ENCODE assay signal across 8 cellular contexts in the genomic region with DNA sequence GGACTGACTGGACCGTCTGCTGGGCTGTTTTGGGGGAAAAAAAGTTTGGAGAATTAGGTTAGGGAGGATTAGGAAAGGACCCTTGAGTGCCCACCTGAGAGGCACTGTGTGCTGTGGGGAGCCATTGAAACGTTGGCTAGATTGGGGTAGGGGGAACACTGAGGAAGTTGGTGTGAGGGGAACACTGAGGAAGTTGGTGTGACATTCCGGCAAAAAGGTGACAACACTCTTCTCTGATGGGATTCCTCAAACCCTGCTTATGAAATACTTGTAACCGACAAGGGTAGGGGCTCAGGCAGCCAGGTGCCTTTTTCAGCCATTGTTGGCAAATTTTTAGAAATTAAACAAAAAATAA. TPM values are rescaled to one million over a fixed set of nuclear protein-coding genes. Genes with fewer than 3 reads are reported as not detected.
DNase-seq lines count a peak whose midpoint lies in the region; ATAC-seq, FAIRE-seq and TF ChIP-seq lines count a peak whose summit lies in the region.

No MANE protein-coding gene starts in this region.

- intact Hi-C loops in adrenal gland (cut with DNase I) (loop anchor here in 1 of 2 donors (5.0 kb wide), 1 partner anchor 66 kb away; no protein-coding TSS in a partner anchor), HepG2 (cut with micrococcal nuclease; ENCODE audit: unreplicated experiment) (loop anchor here (5.0 to 10.0 kb wide), 2 partner anchors 46 to 539 kb away; no protein-coding TSS in a partner anchor)

- peaks cover 26% of the 10 kb centered on the region for H3K4me1 Mint-ChIP-seq in activated CD8-positive, alpha-beta memory T cell treated with anti-CD3 and anti-CD28 coated beads, Interleukin-2, amount 10 ng/mL, durations not matched to agents 7 days and 5 days

- peak overlapping the region; percentile 90 to 99 (median 97) for H3K27ac ChIP-seq in adrenal gland
- H3K27ac ChIP-seq in HepG2 (ENCODE audit: extremely low read length, insufficient read depth, low read length), result peak overlapping the region; percentile 89
- H3K27ac ChIP-seq in thymus (ENCODE audit: low read depth), result no peak overlapping the region

- no peak for ATAC-seq in activated CD8-positive, alpha-beta memory T cell treated with anti-CD3 and anti-CD28 coated beads, Interleukin-2, amount 10 ng/mL, durations not matched to agents 7 days and 5 days
- no peak for ATAC-seq in HepG2
- ATAC-seq in GM19324 (IDR thresholded peaks at IDR 0.05; ENCODE audit: low FRiP score, unreplicated experiment), result no peak

- no peaks in the 10 kb centered on the region for H4K20me1 ChIP-seq in HepG2 (ENCODE audit: insufficient read depth, low read length)

- peak overlapping the region; percentile 98 for H3K4me2 ChIP-seq in HepG2 (ENCODE audit: low read depth, low read length)

- no peak for TF ChIP-seq EP300 in HepG2 (IDR thresholded peaks at IDR 0.05; ENCODE audit: low read depth in 2 of 2, low read length in 2 of 2)
- TF ChIP-seq EP300 in HepG2 (CRISPR knock-in tag; IDR thresholded peaks at IDR 0.05; ENCODE audit: borderline replicate concordance), result no peak

- FAIRE-seq in HepG2 (lab: Jason Lieb, UNC), result no peak

- CTCF ChIA-PET in activated CD8-positive, alpha-beta memory T cell treated with anti-CD3 and anti-CD28 coated beads, Interleukin-2, amount 10 ng/mL, durations not matched to agents 7 days and 5 days (lab: Charles Lee), result interaction anchor here (1.3 to 1.6 kb wide), 2 partner anchors 22 to 389 kb away, joined by 3 read pairs; no protein-coding TSS in a partner anchor
- CTCF ChIA-PET in HepG2 (lab: Yijun Ruan, JAX; ENCODE audit: low intra/inter-chr PET ratio, low total read pairs), result no interaction called here

- POLR2A ChIA-PET in HepG2 (lab: Yijun Ruan, JAX), result interaction anchor here (0.9 to 2.1 kb wide), 4 partner anchors 9 to 69 kb away, joined by 3 to 8 read pairs (median 3); no protein-coding TSS in a partner anchor

- TF ChIP-seq CTCF in adrenal gland (IDR thresholded peaks at IDR 0.05) (no peak), HepG2 (CRISPR knock-in tag; IDR thresholded peaks at IDR 0.05) (no peak)

- WGBS in adrenal gland, 4 donors, result 9 to 17% (median 12%) methylated on average over 4 of the region's 4 CpGs
- 1% methylated on average over 4 of the region's 4 CpGs for WGBS in HepG2 (ENCODE audit: low lambda C conversion rate)
- 6% methylated on average over 4 of the region's 4 CpGs for WGBS in thymus

- peaks cover 7% of the 10 kb centered on the region for H3K27me3 Mint-ChIP-seq in activated CD8-positive, alpha-beta memory T cell treated with anti-CD3 and anti-CD28 coated beads, Interleukin-2, amount 10 ng/mL, durations not matched to agents 7 days and 5 days

- H3K27me3 ChIP-seq in adrenal gland (no peaks in the 10 kb centered on the region), HepG2 (ENCODE audit: control insufficient read depth in 1 of 2, insufficient read depth in 2 of 2, low read length in 2 of 2) (no peaks in the 10 kb centered on the region; a peak in 1 of 5 replicates), thymus (ENCODE audit: control insufficient read depth, insufficient read depth) (peaks cover 2% of the 10 kb centered on the region)

- H3K4me1 ChIP-seq in adrenal gland (replicated peaks in 1 of 2) (peaks cover 31 to 49% of the 10 kb centered on the region in 2 donors), HepG2 (ENCODE audit: insufficient read depth, low read length) (peaks cover 74% of the 10 kb centered on the region), thymus (ENCODE audit: control insufficient read depth, insufficient read depth, low read length) (peaks cover 9% of the 10 kb centered on the region)

- H2AFZ ChIP-seq in HepG2 (ENCODE audit: low read length), result peak overlapping the region; percentile 11

- in situ Hi-C loops in HepG2 (cut with HindIII; ENCODE audit: extremely low pct_ligation_motif_present, low pct_unique_long_range_greater_than_20kb), result loop anchor here (5.0 kb wide), 1 partner anchor 46 kb away; no protein-coding TSS in a partner anchor

- DNase-seq in activated CD8-positive, alpha-beta memory T cell treated with anti-CD3 and anti-CD28 coated beads, Interleukin-2, amount 10 ng/mL, durations not matched to agents 7 days and 5 days, result no peak
- DNase-seq in activated CD8-positive, alpha-beta memory T cell treated with anti-CD3 and anti-CD28 coated beads, Interleukin-2, amount 50 U/mL, for 48 hours, result no peak
- DNase-seq in adrenal gland (no peak), HepG2 (ENCODE audit: low spot score) (no peak), DMS153 (lab: John Stamatoyannopoulos, UW) (no peak), GDM1 (lab: John Stamatoyannopoulos, UW) (no peak)

- no peak for TF ChIP-seq POLR2A in adrenal gland (IDR thresholded peaks at IDR 0.05)
- TF ChIP-seq POLR2A in HepG2 (IDR thresholded peaks at IDR 0.05; ENCODE audit: insufficient read depth in 1 of 2, low read depth in 2 of 2, low read length in 2 of 2), result no peak

- no peaks in the 10 kb centered on the region for H3K9me3 Mint-ChIP-seq in activated CD8-positive, alpha-beta memory T cell treated with anti-CD3 and anti-CD28 coated beads, Interleukin-2, amount 10 ng/mL, durations not matched to agents 7 days and 5 days (ENCODE audit: low read depth)

- peak overlapping the region; percentile 95 for H3K9ac ChIP-seq in HepG2 (ENCODE audit: insufficient read depth, low read depth, low read length)

- H3K27ac Mint-ChIP-seq in activated CD8-positive, alpha-beta memory T cell treated with anti-CD3 and anti-CD28 coated beads, Interleukin-2, amount 10 ng/mL, durations not matched to agents 7 days and 5 days, result peak overlapping the region; percentile 69

- TF ChIP-seq RAD21 in HepG2 (CRISPR knock-in tag; IDR thresholded peaks at IDR 0.05), result no peak

- H3K9me3 ChIP-seq in adrenal gland (replicated peaks in 1 of 3) (no peaks in the 10 kb centered on the region), HepG2 (ENCODE audit: low read length) (no peaks in the 10 kb centered on the region), thymus (ENCODE audit: control insufficient read depth) (no peaks in the 10 kb centered on the region)

- no TSS peak for BruUV-seq in HepG2 (replicated peaks; lab: Mats Ljungman, UMichigan)

- H3K36me3 ChIP-seq in adrenal gland (replicated peaks in 1 of 2) (no peaks in the 10 kb centered on the region), HepG2 (replicated peaks in 1 of 2; ENCODE audit: control insufficient read depth in 1 of 2, insufficient read depth in 2 of 2, low read length in 2 of 2) (no peaks in the 10 kb centered on the region), thymus (ENCODE audit: control insufficient read depth, insufficient read depth) (no peaks in the 10 kb centered on the region)

- H3K36me3 Mint-ChIP-seq in activated CD8-positive, alpha-beta memory T cell treated with anti-CD3 and anti-CD28 coated beads, Interleukin-2, amount 10 ng/mL, durations not matched to agents 7 days and 5 days, result no peaks in the 10 kb centered on the region

- H3K4me3 ChIP-seq in adrenal gland (peak overlapping the region; percentile 62 to 96 (median 79)), HepG2 (replicated peaks in 1 of 3; ENCODE audit: insufficient read depth in 1 of 3, low read depth in 2 of 3, low read length in 3 of 3) (peak overlapping the region; percentile 84 to 96 (median 89)), thymus (ENCODE audit: low read length) (peak overlapping the region; percentile 81)

- H3K4me3 Mint-ChIP-seq in activated CD8-positive, alpha-beta memory T cell treated with anti-CD3 and anti-CD28 coated beads, Interleukin-2, amount 10 ng/mL, durations not matched to agents 7 days and 5 days, result peak overlapping the region; percentile 88

- peaks cover 27% of the 10 kb centered on the region for H3K79me2 ChIP-seq in HepG2 (ENCODE audit: insufficient read depth, low read length)

RNA-seq across cellular contexts. Expression of a gene that starts 1.0 kb away (rescaled TPM):
- 10 to 100 TPM; 16.8 to 23.0 TPM for total RNA-seq in activated CD8-positive, alpha-beta memory T cell treated with anti-CD3 and anti-CD28 coated beads, Interleukin-2, amount 10 ng/mL, durations not matched to agents 7 days and 5 days
- total RNA-seq in adrenal gland (100 to 1,000 TPM; 145 to 605 (median 189) TPM), HepG2 (2016; rRNA removed; fragmentation: Illumina TruSeq; extraction: Trizol) (40.0 and 52.7 TPM in 2 replicates)
- polyA plus RNA-seq in adrenal gland (100 to 1,000 TPM; 126 to 188 (median 152) TPM), HepG2 (2011; rRNA removed) (73.4 and 85.0 TPM in 2 replicates), thymus (44.7 TPM)
- 16.3 and 21.9 TPM in 2 replicates for total RNA-seq in HepG2 (2016; cell fraction: cytosol; rRNA removed; fragmentation: Illumina TruSeq; extraction: Trizol; ENCODE audit: low read depth)
- total RNA-seq in HepG2 (2016; cell fraction: insoluble cytoplasmic fraction; rRNA removed; fragmentation: Illumina TruSeq; extraction: Trizol), result 37.6 and 58.4 TPM in 2 replicates
- 15.0 and 21.9 TPM in 2 replicates for total RNA-seq in HepG2 (2016; cell fraction: membrane; rRNA removed; fragmentation: Illumina TruSeq; extraction: Trizol)
- 17.2 and 20.7 TPM in 2 replicates for total RNA-seq in HepG2 (2016; cell fraction: nucleus; rRNA removed; fragmentation: Illumina TruSeq; extraction: Trizol)
- 80.7 and 95.8 TPM in 2 replicates for polyA plus RNA-seq in HepG2 (2011; cell fraction: cytosol; rRNA removed)
- polyA plus RNA-seq in HepG2 (2011; cell fraction: nucleus; rRNA removed), result 17.5 and 23.1 TPM in 2 replicates
- 32.8 and 35.3 TPM in 2 replicates for polyA plus RNA-seq in HepG2 (2012)
- polyA plus RNA-seq in HepG2 (2016; cell fraction: cytosol; fragmentation: Illumina TruSeq; extraction: Trizol; ENCODE audit: low read depth), result 23.1 and 29.4 TPM in 2 replicates
- 83.1 and 90.8 TPM in 2 replicates for polyA plus RNA-seq in HepG2 (2016; cell fraction: insoluble cytoplasmic fraction; fragmentation: Illumina TruSeq; extraction: Trizol; ENCODE audit: low read depth)
- 20.1 and 22.6 TPM in 2 replicates for polyA plus RNA-seq in HepG2 (2016; cell fraction: membrane; fragmentation: Illumina TruSeq; extraction: Trizol; ENCODE audit: low read depth)
- polyA plus RNA-seq in HepG2 (2016; cell fraction: nucleus; fragmentation: Illumina TruSeq; extraction: Trizol; ENCODE audit: insufficient read depth, low read depth), result 32.0 and 35.2 TPM in 2 replicates
- polyA minus RNA-seq in HepG2 (2011; rRNA and poly(A)+ RNA removed; ENCODE audit: low replicate concordance), result 67.0 and 122 TPM in 2 replicates
- 18.4 and 25.9 TPM in 2 replicates for polyA minus RNA-seq in HepG2 (2011; cell fraction: cytosol; rRNA and poly(A)+ RNA removed)
- polyA minus RNA-seq in HepG2 (2011; cell fraction: nucleus; rRNA and poly(A)+ RNA removed), result 12.2 and 14.5 TPM in 2 replicates

RNA-seq across cellular contexts. Expression of a gene that starts 50.3 kb away (rescaled TPM):
- total RNA-seq in activated CD8-positive, alpha-beta memory T cell treated with anti-CD3 and anti-CD28 coated beads, Interleukin-2, amount 10 ng/mL, durations not matched to agents 7 days and 5 days, result 1 to 10 TPM; 2.9 to 3.4 TPM
- total RNA-seq in adrenal gland (10 to 100 TPM in 7 of 8 donors, 1 to 10 TPM in 1; 8.8 to 25.9 (median 13.8) TPM), HepG2 (2016; rRNA removed; fragmentation: Illumina TruSeq; extraction: Trizol) (2.1 and 2.4 TPM in 2 replicates)
- polyA plus RNA-seq in adrenal gland (10 to 100 TPM in 2 of 3 donors, 1 to 10 TPM in 1; 5.6 to 14.8 (median 10.9) TPM), HepG2 (2011; rRNA removed) (1.4 and 1.7 TPM in 2 replicates), thymus (9.2 TPM)
- 0.09 and 0.10 TPM in 2 replicates for total RNA-seq in HepG2 (2016; cell fraction: cytosol; rRNA removed; fragmentation: Illumina TruSeq; extraction: Trizol; ENCODE audit: low read depth)
- 1.8 and 2.2 TPM in 2 replicates for total RNA-seq in HepG2 (2016; cell fraction: insoluble cytoplasmic fraction; rRNA removed; fragmentation: Illumina TruSeq; extraction: Trizol)
- 0.34 and 0.59 TPM in 2 replicates for total RNA-seq in HepG2 (2016; cell fraction: membrane; rRNA removed; fragmentation: Illumina TruSeq; extraction: Trizol)
- 8.3 and 8.9 TPM in 2 replicates for total RNA-seq in HepG2 (2016; cell fraction: nucleus; rRNA removed; fragmentation: Illumina TruSeq; extraction: Trizol)
- polyA plus RNA-seq in HepG2 (2011; cell fraction: cytosol; rRNA removed), result 0.51 and 0.97 TPM in 2 replicates
- polyA plus RNA-seq in HepG2 (2011; cell fraction: nucleus; rRNA removed), result 3.2 and 4.1 TPM in 2 replicates
- polyA plus RNA-seq in HepG2 (2012), result 3.6 TPM in 2 replicates
- 0.14 TPM in 1 of 2 replicates, not detected in the other for polyA plus RNA-seq in HepG2 (2016; cell fraction: cytosol; fragmentation: Illumina TruSeq; extraction: Trizol; ENCODE audit: low read depth)
- polyA plus RNA-seq in HepG2 (2016; cell fraction: insoluble cytoplasmic fraction; fragmentation: Illumina TruSeq; extraction: Trizol; ENCODE audit: low read depth), result 1.4 and 1.5 TPM in 2 replicates
- polyA plus RNA-seq in HepG2 (2016; cell fraction: membrane; fragmentation: Illumina TruSeq; extraction: Trizol; ENCODE audit: low read depth), result 0.10 and 0.17 TPM in 2 replicates
- 4.7 and 5.2 TPM in 2 replicates for polyA plus RNA-seq in HepG2 (2016; cell fraction: nucleus; fragmentation: Illumina TruSeq; extraction: Trizol; ENCODE audit: insufficient read depth, low read depth)
- polyA minus RNA-seq in HepG2 (2011; rRNA and poly(A)+ RNA removed; ENCODE audit: low replicate concordance), result 1.4 and 1.8 TPM in 2 replicates
- 1.4 and 1.7 TPM in 2 replicates for polyA minus RNA-seq in HepG2 (2011; cell fraction: cytosol; rRNA and poly(A)+ RNA removed)
- 11.8 and 12.3 TPM in 2 replicates for polyA minus RNA-seq in HepG2 (2011; cell fraction: nucleus; rRNA and poly(A)+ RNA removed)
